Comparison of ENCODE assay signal across 12 cellular contexts in the genomic region with DNA sequence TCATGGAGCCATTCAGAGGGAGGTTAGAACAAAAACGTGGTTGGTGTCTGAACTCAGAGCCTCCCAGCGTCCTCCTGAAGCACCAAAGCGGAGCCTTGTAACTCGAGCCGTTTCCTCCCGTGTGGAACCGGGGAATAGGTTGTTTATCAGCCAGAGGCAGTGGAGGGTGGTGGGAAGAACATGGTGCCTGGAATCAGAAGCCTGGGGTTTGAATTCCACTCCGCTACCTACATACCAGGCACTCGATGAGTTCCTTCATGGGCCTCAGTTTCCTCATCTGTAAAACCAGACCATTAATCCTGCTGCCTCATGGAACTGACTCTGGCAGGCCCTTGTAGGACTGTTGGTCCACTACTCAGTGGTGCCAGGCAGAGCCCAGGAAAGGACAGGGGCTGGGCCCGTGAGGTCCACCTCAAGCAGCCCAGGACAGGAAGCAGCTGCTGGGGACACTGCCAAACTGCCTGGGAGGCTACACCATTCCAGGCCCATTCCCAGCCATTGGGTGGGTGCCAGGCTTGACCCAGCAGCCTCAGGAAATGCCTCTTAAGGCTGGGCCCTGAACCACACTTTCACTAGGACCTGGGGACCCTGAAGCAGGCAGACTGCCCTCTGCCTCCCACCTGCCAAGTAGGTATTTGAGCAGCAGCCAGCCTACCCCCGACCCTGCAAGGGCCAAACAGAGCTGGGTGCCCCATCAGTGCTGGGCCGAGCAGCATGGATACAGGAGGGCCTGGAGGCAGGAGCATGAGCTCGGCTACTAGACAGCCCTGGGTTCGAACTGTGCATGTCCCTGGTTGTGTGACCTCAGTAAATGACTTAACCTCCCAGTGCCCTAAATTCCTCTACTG. TPM values are rescaled to one million over a fixed set of nuclear protein-coding genes. Genes with fewer than 3 reads are reported as not detected.
DNase-seq lines count a peak whose midpoint lies in the region; TF ChIP-seq lines count a peak whose summit lies in the region.
"Had no signal": no experiment of that assay in that cellular context is flagged by ENCODE, and none has a peak within 500 bp of the region (broad histone marks: within the 10 kb centered on the region; RNA-seq: fewer than 3 reads in every experiment).

No MANE protein-coding gene starts in this region.

- H4K20me1 ChIP-seq in smooth muscle cell (ENCODE audit: low read depth): no peaks in the 10 kb centered on the region

- H3K4me2 ChIP-seq in mesenchymal stem cell (ENCODE audit: low read length, poor library complexity, severe bottlenecking) (no peak overlapping the region), smooth muscle cell (no peak overlapping the region)

- H3K4me3 ChIP-seq in mesenchymal stem cell (ENCODE audit: insufficient read depth in 1 of 2, low read depth in 1 of 2, low read length in 2 of 2) (no peak overlapping the region), smooth muscle cell (no peak overlapping the region), dorsolateral prefrontal cortex (no peak overlapping the region)

- peak overlapping the region; percentile 31 for H3K9ac ChIP-seq in mesenchymal stem cell (ENCODE audit: low read length)
- H3K9ac ChIP-seq in smooth muscle cell (ENCODE audit: low read depth): no peak overlapping the region

- no peaks in the 10 kb centered on the region for H3F3A ChIP-seq in smooth muscle cell (ENCODE audit: low read depth)

- H3K27ac ChIP-seq in mesenchymal stem cell (ENCODE audit: low read length, poor library complexity, severe bottlenecking) (peak overlapping the region; percentile 43), smooth muscle cell (ENCODE audit: low read depth) (no peak overlapping the region), dorsolateral prefrontal cortex (peak overlapping the region in 1 of 59 donors; percentile 20)

- H3K14ac ChIP-seq in mesenchymal stem cell (ENCODE audit: low read length in 2 of 2): peak overlapping the region in 1 of 2 experiments; percentile 1

- H3K4me1 ChIP-seq in mesenchymal stem cell (ENCODE audit: control insufficient read depth, insufficient read depth, low read depth, low read length): peaks cover 26% of the 10 kb centered on the region
- H3K4me1 ChIP-seq in smooth muscle cell (ENCODE audit: low read depth): peaks cover 5% of the 10 kb centered on the region

- no peaks in the 10 kb centered on the region for H3K27me3 ChIP-seq in mesenchymal stem cell (ENCODE audit: control insufficient read depth in 1 of 2, insufficient read depth in 1 of 2, low read length in 2 of 2)
- no peaks in the 10 kb centered on the region for H3K27me3 ChIP-seq in smooth muscle cell (ENCODE audit: low read depth)
- no peaks in the 10 kb centered on the region for H3K27me3 ChIP-seq in dorsolateral prefrontal cortex

- H2AFZ ChIP-seq in mesenchymal stem cell (ENCODE audit: low read depth, low read length): no peak overlapping the region
- H2AFZ ChIP-seq in smooth muscle cell (ENCODE audit: low read depth): no peak overlapping the region

- H2BK120ac ChIP-seq in mesenchymal stem cell (ENCODE audit: low read depth, low read length): no peak overlapping the region

- H2BK15ac ChIP-seq in mesenchymal stem cell (ENCODE audit: low read depth, poor library complexity, severe bottlenecking): no peak overlapping the region

- H3K36me3 ChIP-seq in mesenchymal stem cell (ENCODE audit: control insufficient read depth in 1 of 2, insufficient read depth in 2 of 2, low read depth in 1 of 2, low read length in 2 of 2) (peaks cover 10 to 27% of the 10 kb centered on the region in 2 experiments), smooth muscle cell (ENCODE audit: low read depth) (no peaks in the 10 kb centered on the region)

- no peaks in the 10 kb centered on the region for H3K79me1 ChIP-seq in mesenchymal stem cell (replicated peaks; ENCODE audit: low read length, poor library complexity, severe bottlenecking)

- no peak overlapping the region for H4K8ac ChIP-seq in mesenchymal stem cell (ENCODE audit: low read length)

- H3K4ac ChIP-seq in mesenchymal stem cell (ENCODE audit: low read depth in 1 of 2, low read length in 2 of 2): no peak overlapping the region

- H2BK12ac ChIP-seq in mesenchymal stem cell (ENCODE audit: low read length in 2 of 2): no peak overlapping the region

- no peak overlapping the region for H2AK5ac ChIP-seq in mesenchymal stem cell (ENCODE audit: low read length, severe bottlenecking)

- no peak overlapping the region for H2BK5ac ChIP-seq in mesenchymal stem cell (ENCODE audit: low read depth, low read length, poor library complexity, severe bottlenecking)

- intact Hi-C loops in dorsolateral prefrontal cortex (cut with DNase I): loop anchor here (2.0 to 5.0 kb wide), 3 partner anchors 62 to 342 kb away; partner anchors contain the start of gene RFT1 (in 1 of the 2)

- TF ChIP-seq CTCF in smooth muscle cell (IDR thresholded peaks at IDR 0.05; ENCODE audit: borderline replicate concordance, insufficient read depth, poor library complexity, severe bottlenecking) (no peak), dorsolateral prefrontal cortex (IDR thresholded peaks at IDR 0.05 in 54 of 56, conservative IDR thresholded peaks at IDR 0.05 in 2 of 56; ENCODE audit: low read depth in 1 of 56, partially characterized antibody in 56 of 56) (no peak)

- H4K91ac ChIP-seq in mesenchymal stem cell (ENCODE audit: low read length): no peak overlapping the region

- no peaks in the 10 kb centered on the region for H3K79me2 ChIP-seq in smooth muscle cell (ENCODE audit: low read depth)

- H3K23ac ChIP-seq in mesenchymal stem cell (ENCODE audit: low read length in 2 of 2): no peak overlapping the region

- H3K9me3 ChIP-seq in mesenchymal stem cell (ENCODE audit: control insufficient read depth, low read length) (no peaks in the 10 kb centered on the region), smooth muscle cell (replicated peaks; ENCODE audit: low read depth) (no peaks in the 10 kb centered on the region)

- DNase-seq in AG08396 (ENCODE audit: low spot score): peak; percentile 44
- DNase-seq in Kasumi-1 (lab: John Stamatoyannopoulos, UW): peak; percentile 4 to 21
- peak; percentile 35 to 70 for DNase-seq in dermis microvascular lymphatic vessel endothelial cell (ENCODE audit: low read depth in 2 of 2)
- DNase-seq in mesenchymal stem cell: peak; percentile 23
- DNase-seq in smooth muscle cell (lab: John Stamatoyannopoulos, UW; ENCODE audit: unreplicated experiment): no peak
- no peak for DNase-seq in Ammon's horn (ENCODE audit: low spot score)
- DNase-seq in foreskin melanocyte: no peak
- DNase-seq in dorsolateral prefrontal cortex: no peak
- DNase-seq: Calu3; naive thymus-derived CD4-positive, alpha-beta T cell; stimulated activated CD8-positive, alpha-beta memory T cell treated with anti-CD3 and anti-CD28 coated beads, Interleukin-4, amount 100 ng/mL, for 48 hours; T-cell had no signal

- H3K18ac ChIP-seq in mesenchymal stem cell (ENCODE audit: low read depth in 1 of 2, low read length in 2 of 2): no peak overlapping the region

- WGBS in mesenchymal stem cell: 58% methylated on average over 14 of the region's 14 CpGs
- WGBS in smooth muscle cell (ENCODE audit: low lambda C conversion rate): 56% methylated on average over 14 of the region's 14 CpGs

RNA-seq across cellular contexts. Expression of gene PRKCD, which starts 33.4 kb away (rescaled TPM):
- total RNA-seq in dermis microvascular lymphatic vessel endothelial cell: 1.9 and 3.0 TPM in 2 replicates
- 16.8 TPM for polyA plus RNA-seq in mesenchymal stem cell (2013, experiment 1 of 2)
- polyA plus RNA-seq in mesenchymal stem cell (2013, experiment 2 of 2): 15.8 TPM
- total RNA-seq in smooth muscle cell: 6.1 and 6.5 TPM in 2 replicates
- 21.3 and 22.5 TPM in 2 replicates for polyA plus RNA-seq in smooth muscle cell
- 10 to 100 TPM in 106 of 120 experiments, 1 to 10 TPM in 14; 6.1 to 36.1 (median 14.7) TPM for total RNA-seq in dorsolateral prefrontal cortex

Comparison
In these comparisons a context has a peak if more than half of its experiments do, and no peak if none do; other contexts are left out.
1. DNase-seq: peak in AG08396 (single experiment), Kasumi-1 (2 of 2), dermis microvascular lymphatic vessel endothelial cell (2 of 2) and mesenchymal stem cell (single experiment); none in smooth muscle cell (single experiment), Ammon's horn (single experiment), foreskin melanocyte (single experiment) and dorsolateral prefrontal cortex (0 of 10).